14 cellular contexts compared by ENCODE assay signal in genomic region chr6:21190701-21191588, GRCh38.
A peak's percentile ranks its signal among the peaks of the same experiment; 100 is the strongest.
DNase-seq lines count a peak whose midpoint lies in the region; ATAC-seq and TF ChIP-seq lines count a peak whose summit lies in the region.
"Had no signal": no experiment of that assay in that cellular context is flagged by ENCODE, and none has a peak within 500 bp of the region (broad histone marks: within the 10 kb centered on the region; RNA-seq: fewer than 3 reads in every experiment).

No MANE protein-coding gene starts in this region.

- intact Hi-C loops in right cardiac atrium (cut with DNase I): no loop called here

- WGBS in right cardiac atrium: 69% methylated on average over 5 of the region's 5 CpGs

- peaks cover 7% of the 10 kb centered on the region; the same call in 1 of the 2 replicates for H3K36me3 Mint-ChIP-seq in HFFc6 (ENCODE audit: low read depth)

- no peak overlapping the region for H3K27ac ChIP-seq in BLaER1 treated with 17β-estradiol and CSF1 and Interleukin-3, amounts not matched to agents 10 nM and 100 nM
- H3K27ac ChIP-seq in right cardiac atrium (ENCODE audit: low read length): no peak overlapping the region
- H3K27ac ChIP-seq: uterus had no signal

- in situ Hi-C loops in HAP-1 (cut with MboI; ENCODE audit: low sequenced_read_pairs): no loop called here

- no peak overlapping the region for H3K9ac ChIP-seq in BLaER1 treated with 17β-estradiol and CSF1 and Interleukin-3, amounts not matched to agents 10 nM and 100 nM

- no peaks in the 10 kb centered on the region for H3K27me3 Mint-ChIP-seq in HFFc6 (ENCODE audit: insufficient read depth)

- no peak overlapping the region for H3K4me3 Mint-ChIP-seq in HFFc6

- peak overlapping the region in 9 of 11 experiments; percentile 21 to 78 (median 59); a peak in 13 of 22 replicates for H3K4me2 ChIP-seq in BLaER1 treated with 17β-estradiol and CSF1 and Interleukin-3, amounts not matched to agents 10 nM and 100 nM

- no peak overlapping the region for H3K4me3 ChIP-seq in BLaER1 treated with 17β-estradiol and CSF1 and Interleukin-3, amounts not matched to agents 10 nM and 100 nM
- H3K4me3 ChIP-seq in fibroblast of villous mesenchyme (ENCODE audit: low read depth, low read length) (peak overlapping the region; percentile 7), right cardiac atrium (ENCODE audit: low read length) (no peak overlapping the region), HAP-1 (no peak overlapping the region)
- H3K4me3 ChIP-seq: uterus had no signal

- H3K27ac Mint-ChIP-seq in HFFc6: no peak overlapping the region

- peaks cover 19% of the 10 kb centered on the region for H3K4me1 Mint-ChIP-seq in HFFc6 (ENCODE audit: low read depth)

- H4K20me1 ChIP-seq in BLaER1 treated with 17β-estradiol and CSF1 and Interleukin-3, amounts not matched to agents 10 nM and 100 nM: no peaks in the 10 kb centered on the region

- H3K9me3 ChIP-seq in BLaER1 treated with 17β-estradiol and CSF1 and Interleukin-3, amounts not matched to agents 10 nM and 100 nM (replicated peaks in 1 of 11): peaks cover 8 to 23% (median 14%) of the 10 kb centered on the region in 11 experiments; a peak in 18 of 22 replicates
- H3K9me3 ChIP-seq in right cardiac atrium (ENCODE audit: control insufficient read depth, low read length): no peaks in the 10 kb centered on the region
- no peaks in the 10 kb centered on the region for H3K9me3 ChIP-seq in HAP-1
- H3K9me3 ChIP-seq: uterus had no signal

- no peaks in the 10 kb centered on the region for H3K27me3 ChIP-seq in BLaER1 treated with 17β-estradiol and CSF1 and Interleukin-3, amounts not matched to agents 10 nM and 100 nM
- H3K27me3 ChIP-seq in right cardiac atrium (ENCODE audit: control insufficient read depth, insufficient read depth) (no peaks in the 10 kb centered on the region), HAP-1 (ENCODE audit: low read depth) (no peaks in the 10 kb centered on the region)
- H3K27me3 ChIP-seq: uterus had no signal

- H3K36me3 ChIP-seq in BLaER1 treated with 17β-estradiol and CSF1 and Interleukin-3, amounts not matched to agents 10 nM and 100 nM: peaks cover 0 to 8% (median 0%) of the 10 kb centered on the region in 11 experiments; a peak in 1 of 22 replicates
- no peaks in the 10 kb centered on the region for H3K36me3 ChIP-seq in HAP-1 (replicated peaks)
- H3K36me3 ChIP-seq: uterus had no signal

- H3K9me3 Mint-ChIP-seq in HFFc6: no peaks in the 10 kb centered on the region

- peaks cover 18 to 44% (median 38%) of the 10 kb centered on the region in 10 experiments for H3K4me1 ChIP-seq in BLaER1 treated with 17β-estradiol and CSF1 and Interleukin-3, amounts not matched to agents 10 nM and 100 nM
- H3K4me1 ChIP-seq in right cardiac atrium (ENCODE audit: control insufficient read depth, insufficient read depth, low read length) (no peaks in the 10 kb centered on the region), HAP-1 (peaks cover 18% of the 10 kb centered on the region)

- ATAC-seq in GM18502 (IDR thresholded peaks at IDR 0.05; ENCODE audit: poor library complexity, unreplicated experiment) (peak; percentile 37), right cardiac atrium (no peak), GM19035 (IDR thresholded peaks at IDR 0.05; ENCODE audit: unreplicated experiment) (no peak)
- ATAC-seq: PC-3 had no signal

- DNase-seq in OCI-M1 (lab: John Stamatoyannopoulos, UW): peak; percentile 54
- peak; percentile 14 for DNase-seq in fibroblast of villous mesenchyme (ENCODE audit: low read depth)
- DNase-seq in HFFc6: no peak
- no peak for DNase-seq in right cardiac atrium
- DNase-seq in HAP-1 (ENCODE audit: low spot score in 2 of 2): no peak
- DNase-seq: activated T-cell treated with anti-CD3 and anti-CD28 coated beads, Interleukin-2, amount 50 U/mL, for 1 hour; COR-L47; erythroblast; NCI-H1930; PC-3; uterus had no signal

- TF ChIP-seq CTCF in fibroblast of villous mesenchyme (IDR thresholded peaks at IDR 0.05; ENCODE audit: insufficient read depth, low read depth, low read length): no peak
- TF ChIP-seq CTCF in HFFc6 (IDR thresholded peaks at IDR 0.05): no peak

Comparison
In these comparisons a context has a peak if more than half of its experiments do, and no peak if none do; other contexts are left out.
1. DNase-seq: peak in OCI-M1 (single experiment) and fibroblast of villous mesenchyme (single experiment); none in HFFc6 (single experiment), right cardiac atrium (0 of 3) and HAP-1 (0 of 2).